19 cellular contexts compared by ENCODE assay signal in the genomic region with DNA sequence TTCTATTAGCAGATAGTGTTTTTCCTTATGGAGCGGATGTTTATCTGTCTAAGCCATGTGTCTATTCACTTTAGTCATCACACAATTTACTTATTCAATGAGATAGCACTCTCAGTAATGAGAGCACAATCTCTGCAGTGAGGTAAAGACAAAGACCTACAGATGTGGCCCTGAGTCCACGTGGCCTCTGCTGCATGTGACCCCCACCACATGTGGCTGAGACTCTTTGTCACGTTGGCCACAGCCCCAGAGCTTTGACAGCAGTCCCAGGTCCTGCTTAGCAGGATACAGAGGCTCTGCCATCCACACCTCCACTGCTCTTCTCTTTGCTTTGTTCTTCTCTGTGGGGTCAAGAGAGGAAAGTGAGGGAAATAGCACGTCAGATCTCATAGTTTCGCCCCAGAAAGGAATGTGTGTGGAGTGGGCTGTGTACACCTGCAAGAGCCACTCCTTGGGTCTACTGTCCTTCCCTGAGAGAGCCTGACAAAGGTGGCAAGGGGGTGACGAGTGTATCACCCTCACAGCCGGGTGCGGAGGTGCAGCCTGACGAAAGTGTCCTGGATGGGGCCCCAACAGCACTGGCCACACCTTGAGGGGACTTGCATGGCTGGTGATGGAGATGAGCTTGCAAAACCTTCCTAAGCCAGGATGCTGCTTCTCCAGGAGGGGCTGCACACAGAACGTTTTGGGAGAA. TPM values are rescaled to one million over a fixed set of nuclear protein-coding genes. Genes with fewer than 3 reads are reported as not detected.
A peak's percentile ranks its signal among the peaks of the same experiment; 100 is the strongest.
DNase-seq lines count a peak whose midpoint lies in the region; ATAC-seq, FAIRE-seq and TF ChIP-seq lines count a peak whose summit lies in the region.
"Had no signal": no experiment of that assay in that cellular context is flagged by ENCODE, and none has a peak within 500 bp of the region (broad histone marks: within the 10 kb centered on the region; RNA-seq: fewer than 3 reads in every experiment).

No MANE protein-coding gene starts in this region.

- no peak for DNase-seq in activated naive CD8-positive, alpha-beta T cell treated with anti-CD3 and anti-CD28 coated beads, Interleukin-2, amount 50 U/mL, for 24 hours
- DNase-seq in GM23338 (ENCODE audit: low spot score) (no peak), immature natural killer cell (peak in 2 of 3 donors; percentile 12 to 20), superior temporal gyrus (ENCODE audit: extremely low spot score) (peak; percentile 31), omental fat pad (ENCODE audit: low spot score) (no peak), GM19239 (ENCODE audit: insufficient read length, low spot score) (no peak)
- DNase-seq: DND-41, GDM1, GOT3, KG1, NCI-H1092, NCI-H69, PC-3 had no signal

- peak overlapping the region; percentile 28 for H3K27ac Mint-ChIP-seq in activated naive CD8-positive, alpha-beta T cell
- no peak overlapping the region for H3K27ac Mint-ChIP-seq in activated naive CD8-positive, alpha-beta T cell treated with anti-CD3 and anti-CD28 coated beads, Interleukin-2, amount 50 U/mL, for 24 hours
- H3K27ac Mint-ChIP-seq in GM23338: no peak overlapping the region
- peak overlapping the region; percentile 31 to 81 (median 60) for H3K27ac Mint-ChIP-seq in immature natural killer cell
- H3K27ac Mint-ChIP-seq: CD14-positive monocyte had no signal

- H3F3A ChIP-seq in GM23338 (replicated peaks; ENCODE audit: low read depth): no peaks in the 10 kb centered on the region

- no peak for FAIRE-seq in GM19239 (lab: Jason Lieb, UNC)
- FAIRE-seq: A549 had no signal

- H3K27me3 Mint-ChIP-seq in activated naive CD8-positive, alpha-beta T cell: no peaks in the 10 kb centered on the region
- H3K27me3 Mint-ChIP-seq in activated naive CD8-positive, alpha-beta T cell treated with anti-CD3 and anti-CD28 coated beads, Interleukin-2, amount 50 U/mL, for 24 hours: no peaks in the 10 kb centered on the region
- H3K27me3 Mint-ChIP-seq in GM23338 (ENCODE audit: insufficient read depth, low read depth, poor library complexity) (peaks cover 17% of the 10 kb centered on the region), immature natural killer cell (ENCODE audit: low read depth in 3 of 3) (peaks cover 0 to 3% (median 1%) of the 10 kb centered on the region in 3 donors)

- H3K27ac ChIP-seq in GM23338 (ENCODE audit: low read depth): no peak overlapping the region
- H3K27ac ChIP-seq: A549, HL-60 had no signal

- peaks cover 32% of the 10 kb centered on the region for H3K4me1 Mint-ChIP-seq in activated naive CD8-positive, alpha-beta T cell (ENCODE audit: low read depth)
- peaks cover 25% of the 10 kb centered on the region for H3K4me1 Mint-ChIP-seq in activated naive CD8-positive, alpha-beta T cell treated with anti-CD3 and anti-CD28 coated beads, Interleukin-2, amount 50 U/mL, for 24 hours
- H3K4me1 Mint-ChIP-seq in GM23338: peaks cover 36% of the 10 kb centered on the region
- H3K4me1 Mint-ChIP-seq in immature natural killer cell: peaks cover 45 to 76% of the 10 kb centered on the region in 2 donors

- H2AFZ ChIP-seq in GM23338: peak overlapping the region; percentile 76

- H3K79me2 ChIP-seq in GM23338 (replicated peaks; ENCODE audit: insufficient read depth): no peaks in the 10 kb centered on the region

- H3K4me2 ChIP-seq in GM23338: no peak overlapping the region
- H3K4me2 ChIP-seq: A549 had no signal

- ATAC-seq in activated naive CD8-positive, alpha-beta T cell treated with anti-CD3 and anti-CD28 coated beads, Interleukin-2, amount 50 U/mL, for 24 hours: no peak
- ATAC-seq in GM23338 (no peak), omental fat pad (ENCODE audit: low FRiP score) (no peak), HG03025 (IDR thresholded peaks at IDR 0.05; ENCODE audit: low FRiP score, unreplicated experiment) (no peak)
- ATAC-seq: A549, PC-3 had no signal

- no peaks in the 10 kb centered on the region for H4K20me1 ChIP-seq in GM23338 (replicated peaks; ENCODE audit: insufficient read depth)

- no peaks in the 10 kb centered on the region for H3K36me3 ChIP-seq in GM23338 (ENCODE audit: insufficient read depth)

- H3K9me2 ChIP-seq in GM23338 (ENCODE audit: insufficient read depth): peaks cover 5% of the 10 kb centered on the region; the same call in 1 of the 2 replicates

- no peak overlapping the region for H3K4me3 Mint-ChIP-seq in activated naive CD8-positive, alpha-beta T cell
- no peak overlapping the region for H3K4me3 Mint-ChIP-seq in activated naive CD8-positive, alpha-beta T cell treated with anti-CD3 and anti-CD28 coated beads, Interleukin-2, amount 50 U/mL, for 24 hours
- H3K4me3 Mint-ChIP-seq in GM23338: no peak overlapping the region
- peak overlapping the region in 1 of 5 donors; percentile 15 for H3K4me3 Mint-ChIP-seq in immature natural killer cell
- H3K4me3 Mint-ChIP-seq: CD14-positive monocyte had no signal

- peaks cover 28% of the 10 kb centered on the region for H3K36me3 Mint-ChIP-seq in activated naive CD8-positive, alpha-beta T cell
- peaks cover 16% of the 10 kb centered on the region for H3K36me3 Mint-ChIP-seq in activated naive CD8-positive, alpha-beta T cell treated with anti-CD3 and anti-CD28 coated beads, Interleukin-2, amount 50 U/mL, for 24 hours (ENCODE audit: low read depth)
- H3K36me3 Mint-ChIP-seq in GM23338 (ENCODE audit: low read depth): no peaks in the 10 kb centered on the region
- peaks cover 35 to 64% (median 46%) of the 10 kb centered on the region in 3 donors for H3K36me3 Mint-ChIP-seq in immature natural killer cell
- H3K36me3 Mint-ChIP-seq: CD14-positive monocyte had no signal

- H3K4me3 ChIP-seq in GM23338: no peak overlapping the region
- H3K4me3 ChIP-seq: A549 had no signal

- H3K4me1 ChIP-seq in GM23338 (ENCODE audit: insufficient read depth): peaks cover 24% of the 10 kb centered on the region
- H3K4me1 ChIP-seq: A549 had no signal

- H3K9me3 Mint-ChIP-seq in activated naive CD8-positive, alpha-beta T cell (ENCODE audit: low read depth): peaks cover 12% of the 10 kb centered on the region
- peaks cover 7% of the 10 kb centered on the region for H3K9me3 Mint-ChIP-seq in activated naive CD8-positive, alpha-beta T cell treated with anti-CD3 and anti-CD28 coated beads, Interleukin-2, amount 50 U/mL, for 24 hours
- no peaks in the 10 kb centered on the region; the same call in 2 of the 3 replicates for H3K9me3 Mint-ChIP-seq in GM23338
- peaks cover 0 to 14% (median 4%) of the 10 kb centered on the region in 6 donors for H3K9me3 Mint-ChIP-seq in immature natural killer cell

- H3K27me3 ChIP-seq in GM23338 (ENCODE audit: insufficient read depth): no peaks in the 10 kb centered on the region

- no peak for TF ChIP-seq CTCF in GM23338 (conservative IDR thresholded peaks at IDR 0.05; ENCODE audit: low read depth in 2 of 2)
- no peak for TF ChIP-seq CTCF in omental fat pad (IDR thresholded peaks at IDR 0.05)

TF ChIP-seq in GM23338, 12 proteins besides CTCF, POLR2A, EP300 and RAD21 (continues in another document):
- no peak for TF ChIP-seq EZH2 (IDR thresholded peaks at IDR 0.05; ENCODE audit: low read depth, unreplicated experiment)
- no peak for TF ChIP-seq EZH2phosphoT487 (IDR thresholded peaks at IDR 0.05; ENCODE audit: unreplicated experiment)
- TF ChIP-seq ZNF331 (CRISPR knock-in tag; IDR thresholded peaks at IDR 0.05; ENCODE audit: low read depth): no peak
- no peak for TF ChIP-seq STAT1 (IDR thresholded peaks at IDR 0.05; ENCODE audit: unreplicated experiment)
- no peak for TF ChIP-seq JUNB (IDR thresholded peaks at IDR 0.05; ENCODE audit: unreplicated experiment)
- no peak for TF ChIP-seq POLR2AphosphoS5 (IDR thresholded peaks at IDR 0.05; ENCODE audit: low read depth)

RNA-seq across cellular contexts. Expression of a gene that starts 40.7 kb away (rescaled TPM):
- not detected in 2 replicates for total RNA-seq in GM23338 (2014; rRNA removed; shearing (Covaris generic))
- not detected in 2 replicates for polyA plus RNA-seq in GM23338 (2016; fragmentation: Nextera tagmentation; extraction: Ambion mirVana)
- polyA plus RNA-seq in immature natural killer cell: 1 to 10 TPM in 2 of 3 donors, under 1 TPM in 1; 0.59 to 8.4 (median 2.0) TPM
- total RNA-seq in omental fat pad: 1 to 10 TPM; 1.3 to 3.6 (median 2.0) TPM
- total RNA-seq: M059J, PC-3 had no signal
- polyA plus RNA-seq: A549 had no signal

Comparison
In these comparisons a context has a peak if more than half of its experiments do, and no peak if none do; other contexts are left out.
1. H3K27ac Mint-ChIP-seq: peak in activated naive CD8-positive, alpha-beta T cell (single experiment) and immature natural killer cell (6 of 6); none in activated naive CD8-positive, alpha-beta T cell treated with anti-CD3 and anti-CD28 coated beads, Interleukin-2, amount 50 U/mL, for 24 hours (single experiment) and GM23338 (single experiment).
2. DNase-seq: peak in immature natural killer cell (2 of 3) and superior temporal gyrus (single experiment); none in activated naive CD8-positive, alpha-beta T cell treated with anti-CD3 and anti-CD28 coated beads, Interleukin-2, amount 50 U/mL, for 24 hours (single experiment), GM23338 (single experiment), omental fat pad (single experiment) and GM19239 (single experiment).